ENCODE assay signal across 18 cellular contexts in genomic region chr4:15673337-15673736, GRCh38. TPM values are rescaled to one million over a fixed set of nuclear protein-coding genes. Genes with fewer than 3 reads are reported as not detected.
DNase-seq lines count a peak whose midpoint lies in the region; ATAC-seq and TF ChIP-seq lines count a peak whose summit lies in the region.
"Had no signal": no experiment of that assay in that cellular context is flagged by ENCODE, and none has a peak within 500 bp of the region (broad histone marks: within the 10 kb centered on the region; RNA-seq: fewer than 3 reads in every experiment).

No MANE protein-coding gene starts in this region.

- H3K79me1 ChIP-seq in mesendoderm (ENCODE audit: low read length): peaks cover 8% of the 10 kb centered on the region
- no peaks in the 10 kb centered on the region for H3K79me1 ChIP-seq in trophoblast cell (ENCODE audit: low read length)

- no CpG with 5 or more reads among the region's 1 CpG for WGBS in mesendoderm (ENCODE audit: extremely low coverage, insufficient coverage, low lambda C conversion rate)
- WGBS in trophoblast cell (ENCODE audit: extremely low coverage, insufficient coverage, insufficient read length): no CpG with 5 or more reads among the region's 1 CpG

- no peak for TF ChIP-seq CTCF in CD14-positive monocyte (IDR thresholded peaks at IDR 0.05)
- no peak for TF ChIP-seq CTCF in RWPE2 (IDR thresholded peaks at IDR 0.05; ENCODE audit: poor library complexity, severe bottlenecking)

- H3K27ac ChIP-seq in RWPE2 (ENCODE audit: poor library complexity, severe bottlenecking) (peak overlapping the region; percentile 2), mesendoderm (ENCODE audit: low read depth, low read length) (no peak overlapping the region), trophoblast cell (ENCODE audit: low read depth, low read length) (no peak overlapping the region)

- H4K8ac ChIP-seq in mesendoderm (ENCODE audit: low read depth, low read length): no peak overlapping the region
- H4K8ac ChIP-seq in trophoblast cell (ENCODE audit: low read depth, low read length): no peak overlapping the region

- H3K9me3 ChIP-seq in RWPE2 (ENCODE audit: severe bottlenecking) (no peaks in the 10 kb centered on the region), trophoblast cell (ENCODE audit: insufficient read depth, low read depth, low read length) (no peaks in the 10 kb centered on the region)
- H3K9me3 ChIP-seq: BE2C had no signal

- no peak overlapping the region for H3K14ac ChIP-seq in trophoblast cell (ENCODE audit: low read length)

- no peak overlapping the region for H2BK15ac ChIP-seq in mesendoderm (replicated peaks; ENCODE audit: low read depth)

- H2AK5ac ChIP-seq in mesendoderm (ENCODE audit: low read length) (no peak overlapping the region), trophoblast cell (ENCODE audit: low read length) (no peak overlapping the region)

- no peaks in the 10 kb centered on the region for H3K27me3 Mint-ChIP-seq in CD14-positive monocyte (ENCODE audit: low read depth in 3 of 3)
- H3K27me3 Mint-ChIP-seq: IgD-negative memory B cell had no signal

- H3K4me1 Mint-ChIP-seq in CD14-positive monocyte: peaks cover 67% of the 10 kb centered on the region

- H3K56ac ChIP-seq in mesendoderm (ENCODE audit: low read length): no peak overlapping the region

- H4K5ac ChIP-seq in mesendoderm (ENCODE audit: low read length): no peak overlapping the region

- intact Hi-C loops in CD14-positive monocyte (cut with micrococcal nuclease): no loop called here
- intact Hi-C loops in Right ventricle myocardium superior (cut with DNase I): no loop called here

- H2BK120ac ChIP-seq in mesendoderm (ENCODE audit: low read depth, low read length) (no peak overlapping the region), trophoblast cell (ENCODE audit: insufficient read depth, low read length, poor library complexity) (no peak overlapping the region)

- H3K79me2 ChIP-seq in mesendoderm (ENCODE audit: control insufficient read depth, insufficient read depth, low read length): peaks cover 21% of the 10 kb centered on the region
- peaks cover 3% of the 10 kb centered on the region for H3K79me2 ChIP-seq in trophoblast cell (ENCODE audit: control insufficient read depth, insufficient read depth, low read length, poor library complexity)

- H3K9ac ChIP-seq in mesendoderm (ENCODE audit: low read length) (no peak overlapping the region), trophoblast cell (ENCODE audit: low read length) (no peak overlapping the region)

- peak overlapping the region; percentile 28 for H3K18ac ChIP-seq in mesendoderm (ENCODE audit: low read length)
- H3K18ac ChIP-seq in trophoblast cell (ENCODE audit: low read length): no peak overlapping the region

- H3K4ac ChIP-seq in mesendoderm (ENCODE audit: low read depth, low read length) (no peak overlapping the region), trophoblast cell (ENCODE audit: low read depth, low read length) (peak overlapping the region; percentile 83)

- no peak overlapping the region for H2BK12ac ChIP-seq in trophoblast cell (ENCODE audit: low read length)

- H3K4me3 ChIP-seq in RWPE2 (ENCODE audit: severe bottlenecking) (no peak overlapping the region), mesendoderm (ENCODE audit: low read length) (no peak overlapping the region), trophoblast cell (ENCODE audit: low read depth, low read length) (no peak overlapping the region)
- H3K4me3 ChIP-seq: GM23338 had no signal

- peak overlapping the region; percentile 18 for H4K12ac ChIP-seq in trophoblast cell (ENCODE audit: low read depth, low read length)

- H4K91ac ChIP-seq in trophoblast cell (ENCODE audit: low read depth, low read length): no peak overlapping the region

- no peak for DNase-seq in CD14-positive monocyte (ENCODE audit: low spot score)
- no peak for DNase-seq in RWPE2 (ENCODE audit: low spot score)
- DNase-seq in mesendoderm: no peak
- peak in 1 of 2 donors; percentile 52 for DNase-seq in trophoblast cell
- no peak for DNase-seq in Right ventricle myocardium superior
- DNase-seq in NCI-H2171 (lab: John Stamatoyannopoulos, UW): no peak
- no peak for DNase-seq in NCI-H69 (lab: John Stamatoyannopoulos, UW)
- DNase-seq: ACHN; BE2C; Calu3; CD8-positive, alpha-beta T cell; DMS79 treated with DMSO at 0.1 percent for 48 hours; EL; HCEC 1CT; KBM-7 had no signal

- peaks cover 0 to 5% (median 0%) of the 10 kb centered on the region in 7 donors for H3K9me3 Mint-ChIP-seq in CD14-positive monocyte
- H3K9me3 Mint-ChIP-seq: CD8-positive, alpha-beta T cell; GM23338; IgD-negative memory B cell had no signal

- no peak for ATAC-seq in RWPE2 (ENCODE audit: low read depth)
- ATAC-seq in Right ventricle myocardium superior (ENCODE audit: poor library complexity): no peak
- ATAC-seq: CD8-positive, alpha-beta T cell; GM23338 had no signal

- no peak overlapping the region for H3K23ac ChIP-seq in mesendoderm (ENCODE audit: low read length)
- no peak overlapping the region for H3K23ac ChIP-seq in trophoblast cell (ENCODE audit: low read length)

- peaks cover 60% of the 10 kb centered on the region for H3K36me3 ChIP-seq in RWPE2 (ENCODE audit: low read depth)
- no peaks in the 10 kb centered on the region for H3K36me3 ChIP-seq in mesendoderm (ENCODE audit: control insufficient read depth, insufficient read depth, low read length)
- H3K36me3 ChIP-seq in trophoblast cell (ENCODE audit: control insufficient read depth in 1 of 2, insufficient read depth in 2 of 2, low read length in 2 of 2): no peaks in the 10 kb centered on the region
- H3K36me3 ChIP-seq: BE2C had no signal

- no peak overlapping the region for H2AFZ ChIP-seq in trophoblast cell (ENCODE audit: insufficient read depth, low read length, poor library complexity)
- H2AFZ ChIP-seq: GM23338 had no signal

- peak overlapping the region; percentile 73 to 94 (median 88) for H3K27ac Mint-ChIP-seq in CD14-positive monocyte
- H3K27ac Mint-ChIP-seq: CD8-positive, alpha-beta T cell; GM23338; IgD-negative memory B cell had no signal

- H3K4me1 ChIP-seq in RWPE2 (ENCODE audit: insufficient read depth, poor library complexity, severe bottlenecking) (peaks cover 50% of the 10 kb centered on the region), mesendoderm (ENCODE audit: control insufficient read depth, low read depth, low read length) (peaks cover 4% of the 10 kb centered on the region), trophoblast cell (ENCODE audit: control insufficient read depth in 1 of 2, insufficient read depth in 2 of 2, low read length in 2 of 2) (peaks cover 0 to 4% of the 10 kb centered on the region in 2 experiments)
- H3K4me1 ChIP-seq: BE2C had no signal

- peaks cover 4 to 6% of the 10 kb centered on the region in 2 donors for H3K36me3 Mint-ChIP-seq in CD14-positive monocyte
- H3K36me3 Mint-ChIP-seq: CD8-positive, alpha-beta T cell; IgD-negative memory B cell had no signal

- H3K27me3 ChIP-seq in RWPE2 (ENCODE audit: insufficient read depth, poor library complexity, severe bottlenecking) (no peaks in the 10 kb centered on the region), mesendoderm (ENCODE audit: insufficient read depth, low read length, poor library complexity) (no peaks in the 10 kb centered on the region), trophoblast cell (ENCODE audit: insufficient read depth, low read length) (no peaks in the 10 kb centered on the region)
- H3K27me3 ChIP-seq: BE2C had no signal

- H3K4me2 ChIP-seq in mesendoderm (ENCODE audit: low read length) (no peak overlapping the region), trophoblast cell (ENCODE audit: low read length) (no peak overlapping the region)
- H3K4me2 ChIP-seq: GM23338 had no signal

- H2BK5ac ChIP-seq in mesendoderm (ENCODE audit: low read length): no peak overlapping the region
- H2BK5ac ChIP-seq in trophoblast cell (ENCODE audit: low read depth, low read length, poor library complexity): no peak overlapping the region

- no peak overlapping the region for H3K4me3 Mint-ChIP-seq in CD14-positive monocyte
- H3K4me3 Mint-ChIP-seq: CD8-positive, alpha-beta T cell; GM23338; IgD-negative memory B cell had no signal

RNA-seq across cellular contexts. Expression of gene FAM200B, which starts 8.3 kb away (rescaled TPM):
- 100 to 1,000 TPM; 151 to 169 TPM for polyA plus RNA-seq in CD14-positive monocyte
- polyA plus RNA-seq in mesendoderm (2013, experiment 1 of 2): 53.9 TPM
- 54.8 TPM for polyA plus RNA-seq in mesendoderm (2013, experiment 2 of 2)
- 60.1 and 63.5 TPM in 2 replicates for polyA plus RNA-seq in trophoblast cell (2013)
- total RNA-seq in Right ventricle myocardium superior: 25.5 TPM

RNA-seq across cellular contexts. Expression of gene FBXL5, which starts 18.2 kb away (rescaled TPM):
- 100 to 1,000 TPM; 484 to 518 TPM for polyA plus RNA-seq in CD14-positive monocyte
- polyA plus RNA-seq in mesendoderm (2013, experiment 1 of 2): 30.5 TPM
- 31.4 TPM for polyA plus RNA-seq in mesendoderm (2013, experiment 2 of 2)
- polyA plus RNA-seq in trophoblast cell (2013): 32.4 and 32.8 TPM in 2 replicates
- 99.0 TPM for total RNA-seq in Right ventricle myocardium superior

RNA-seq across cellular contexts. Expression of gene BST1, which starts 29.5 kb away (rescaled TPM):
- polyA plus RNA-seq in CD14-positive monocyte: 100 to 1,000 TPM; 266 to 297 TPM
- 0.37 TPM for polyA plus RNA-seq in mesendoderm (2013, experiment 1 of 2)
- polyA plus RNA-seq in mesendoderm (2013, experiment 2 of 2): 0.35 TPM
- polyA plus RNA-seq in trophoblast cell (2013): 0.24 and 0.40 TPM in 2 replicates
- total RNA-seq in Right ventricle myocardium superior: 2.6 TPM
- total RNA-seq: G401 had no signal
